In the genomic region with DNA sequence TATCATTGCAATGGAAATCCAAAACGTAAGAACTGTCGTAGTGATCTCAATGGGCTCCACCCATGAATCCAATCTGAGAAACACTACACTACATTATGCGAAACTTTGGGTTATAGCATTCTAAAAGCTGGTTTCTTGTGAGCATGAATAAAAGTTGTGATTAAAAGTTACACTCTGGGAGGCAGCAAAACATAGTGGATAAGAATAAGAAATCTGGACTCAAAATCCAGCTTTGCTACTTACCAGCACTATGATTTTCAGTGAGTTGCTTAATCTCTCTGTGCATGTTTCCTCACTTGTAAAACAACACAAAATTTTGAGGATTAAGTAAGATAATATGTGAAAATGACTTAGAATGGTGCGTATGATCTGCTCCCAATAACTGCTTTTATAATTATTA, we compare ENCODE assay signal across 22 cellular contexts. TPM values are rescaled to one million over a fixed set of nuclear protein-coding genes. Genes with fewer than 3 reads are reported as not detected.
A peak's percentile ranks its signal among the peaks of the same experiment; 100 is the strongest.
DNase-seq lines count a peak whose midpoint lies in the region; FAIRE-seq and TF ChIP-seq lines count a peak whose summit lies in the region.
"Had no signal": no experiment of that assay in that cellular context is flagged by ENCODE, and none has a peak within 500 bp of the region (broad histone marks: within the 10 kb centered on the region; RNA-seq: fewer than 3 reads in every experiment).

No MANE protein-coding gene starts in this region.

- H3K4me2 ChIP-seq in astrocyte (ENCODE audit: low read length): no peak overlapping the region

- H3K27me3 ChIP-seq in astrocyte (ENCODE audit: insufficient read depth, low read length): peaks cover 2% of the 10 kb centered on the region
- H3K27me3 ChIP-seq in H7 (ENCODE audit: control insufficient read depth, insufficient read depth, low read length): no peaks in the 10 kb centered on the region
- H3K27me3 ChIP-seq: dorsolateral prefrontal cortex, spleen, transverse colon had no signal

- no peaks in the 10 kb centered on the region for H4K20me1 ChIP-seq in astrocyte (ENCODE audit: insufficient read depth, low read length)

- DNase-seq in HCEC 1CT (peak; percentile 14), astrocyte (ENCODE audit: low read depth) (no peak), fibroblast of villous mesenchyme (ENCODE audit: low read depth) (peak; percentile 40), retinal pigment epithelial cell (ENCODE audit: low read depth) (no peak), H7 (no peak), NAMALWA (ENCODE audit: low spot score) (no peak), D341Med (ENCODE audit: low spot score) (no peak)
- DNase-seq: activated effector memory CD4-positive, alpha-beta T cell treated with anti-CD3 and anti-CD28 coated beads, Interleukin-2, amount 50 U/mL, for 16 hours; DMS79; dorsolateral prefrontal cortex; foreskin melanocyte; NCI-H1092; NCI-H526 treated with DMSO at 0.1 percent for 48 hours; OCI-M1; spleen; T1000; transverse colon had no signal

- no peak overlapping the region for H3K4me3 ChIP-seq in astrocyte (ENCODE audit: insufficient read depth, low read depth, low read length)
- H3K4me3 ChIP-seq in fibroblast of villous mesenchyme (ENCODE audit: low read depth, low read length): no peak overlapping the region
- H3K4me3 ChIP-seq in retinal pigment epithelial cell (ENCODE audit: low read length): no peak overlapping the region
- no peak overlapping the region for H3K4me3 ChIP-seq in H7 (ENCODE audit: insufficient read depth, low read depth, low read length)
- H3K4me3 ChIP-seq: dorsolateral prefrontal cortex, K562, spleen, transverse colon had no signal

- H3K9me3 Mint-ChIP-seq in astrocyte (ENCODE audit: unreplicated experiment): peaks cover 4% of the 10 kb centered on the region
- H3K9me3 Mint-ChIP-seq: stimulated activated effector memory CD8-positive, alpha-beta T cell treated with anti-CD3 and anti-CD28 coated beads, Interleukin-12 subunit alpha, Interleukin-12 subunit beta, amount 100 ng/mL, for 72 hours had no signal

- H3K9ac ChIP-seq in astrocyte (ENCODE audit: low read length): no peak overlapping the region

- H3K27ac ChIP-seq in astrocyte (ENCODE audit: low read depth, low read length): no peak overlapping the region
- H3K27ac ChIP-seq: dorsolateral prefrontal cortex, HL-60, spleen, transverse colon had no signal

- TF ChIP-seq CTCF in astrocyte (IDR thresholded peaks at IDR 0.05; ENCODE audit: insufficient read depth, low read depth, low read length) (no peak), fibroblast of villous mesenchyme (IDR thresholded peaks at IDR 0.05; ENCODE audit: insufficient read depth, low read depth, low read length) (no peak), retinal pigment epithelial cell (conservative IDR thresholded peaks at IDR 0.05; ENCODE audit: low read depth, low read length) (peak; percentile 19)

- no peaks in the 10 kb centered on the region for H3K36me3 Mint-ChIP-seq in astrocyte (ENCODE audit: low read depth, unreplicated experiment)
- H3K36me3 Mint-ChIP-seq: CD14-positive monocyte; stimulated activated effector memory CD8-positive, alpha-beta T cell treated with anti-CD3 and anti-CD28 coated beads, Interleukin-12 subunit alpha, Interleukin-12 subunit beta, amount 100 ng/mL, for 72 hours had no signal

- no peak overlapping the region for H2AFZ ChIP-seq in astrocyte (ENCODE audit: low read depth, low read length)

- no peaks in the 10 kb centered on the region for H3K4me1 ChIP-seq in astrocyte (ENCODE audit: insufficient read depth, low read length)
- H3K4me1 ChIP-seq: spleen, transverse colon had no signal

- H3K27me3 Mint-ChIP-seq in astrocyte (ENCODE audit: low read depth, unreplicated experiment): peaks cover 21% of the 10 kb centered on the region

- no peaks in the 10 kb centered on the region for H3K4me1 Mint-ChIP-seq in astrocyte (ENCODE audit: low read depth, unreplicated experiment)
- H3K4me1 Mint-ChIP-seq: stimulated activated effector memory CD8-positive, alpha-beta T cell treated with anti-CD3 and anti-CD28 coated beads, Interleukin-12 subunit alpha, Interleukin-12 subunit beta, amount 100 ng/mL, for 72 hours had no signal

- peak; percentile 17 for FAIRE-seq in astrocyte (lab: Jason Lieb, UNC)
- FAIRE-seq: H54, K562 had no signal

- H3K36me3 ChIP-seq in astrocyte (ENCODE audit: insufficient read depth, low read length): no peaks in the 10 kb centered on the region
- H3K36me3 ChIP-seq in H7 (replicated peaks; ENCODE audit: control insufficient read depth, insufficient read depth, low read length): no peaks in the 10 kb centered on the region
- H3K36me3 ChIP-seq: spleen, transverse colon had no signal

- H3K9me3 ChIP-seq in astrocyte (ENCODE audit: insufficient read depth, low read depth, low read length): no peaks in the 10 kb centered on the region
- H3K9me3 ChIP-seq: transverse colon had no signal

- H3K79me2 ChIP-seq in astrocyte (ENCODE audit: insufficient read depth, low read length): no peaks in the 10 kb centered on the region

- no peak overlapping the region for H3K4me3 Mint-ChIP-seq in astrocyte (ENCODE audit: unreplicated experiment)
- H3K4me3 Mint-ChIP-seq: CD14-positive monocyte; stimulated activated effector memory CD8-positive, alpha-beta T cell treated with anti-CD3 and anti-CD28 coated beads, Interleukin-12 subunit alpha, Interleukin-12 subunit beta, amount 100 ng/mL, for 72 hours had no signal

- no peak overlapping the region for H3K27ac Mint-ChIP-seq in astrocyte (ENCODE audit: unreplicated experiment)
- H3K27ac Mint-ChIP-seq: CD14-positive monocyte; stimulated activated effector memory CD8-positive, alpha-beta T cell treated with anti-CD3 and anti-CD28 coated beads, Interleukin-12 subunit alpha, Interleukin-12 subunit beta, amount 100 ng/mL, for 72 hours had no signal

RNA-seq across cellular contexts. Expression of a gene that starts 25.7 kb away (rescaled TPM):
- total RNA-seq in astrocyte (20.2 and 23.1 TPM in 2 replicates), fibroblast of villous mesenchyme (35.1 and 42.7 TPM in 2 replicates)
- 53.6 and 76.6 TPM in 2 replicates for total RNA-seq in H7 (2014; rRNA removed; shearing (Covaris generic))

Comparison
In these comparisons a context has a peak if more than half of its experiments do, and no peak if none do; other contexts are left out.
1. DNase-seq: peak in HCEC 1CT (single experiment) and fibroblast of villous mesenchyme (single experiment); none in astrocyte (single experiment), retinal pigment epithelial cell (single experiment), H7 (single experiment), NAMALWA (single experiment) and D341Med (single experiment).